In the genomic region with DNA sequence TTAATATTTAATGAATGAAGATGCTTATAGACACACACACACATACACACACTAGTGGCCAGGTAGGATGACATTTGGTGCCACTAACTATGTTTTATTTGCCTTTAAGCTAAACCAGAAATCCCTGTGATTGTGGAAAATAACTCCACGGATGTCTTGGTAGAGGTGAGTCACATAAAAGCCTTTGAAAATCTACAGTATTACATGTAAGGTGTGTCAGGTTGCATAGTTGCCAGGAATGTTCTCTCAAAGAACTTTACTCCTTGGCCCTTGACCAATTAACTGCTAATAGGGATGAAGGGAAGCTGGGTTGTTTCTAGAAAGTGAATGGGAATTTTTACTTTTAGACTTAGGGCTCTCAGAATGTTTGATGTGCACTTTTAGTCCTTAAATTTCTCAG, we compare ENCODE assay signal across 20 cellular contexts. TPM values are rescaled to one million over a fixed set of nuclear protein-coding genes. Genes with fewer than 3 reads are reported as not detected.
DNase-seq lines count a peak whose midpoint lies in the region; ATAC-seq, FAIRE-seq and TF ChIP-seq lines count a peak whose summit lies in the region.
"Had no signal": no experiment of that assay in that cellular context is flagged by ENCODE, and none has a peak within 500 bp of the region (broad histone marks: within the 10 kb centered on the region; RNA-seq: fewer than 3 reads in every experiment).

No MANE protein-coding gene starts in this region.

- H3K4me1 ChIP-seq in foreskin keratinocyte (peaks cover 51% of the 10 kb centered on the region), small intestine (ENCODE audit: control insufficient read depth in 2 of 2, insufficient read depth in 1 of 2, low read depth in 1 of 2, low read length in 1 of 2) (peaks cover 0 to 12% of the 10 kb centered on the region in 2 donors)
- H3K4me1 ChIP-seq: BE2C, gastrocnemius medialis had no signal

- H3K27me3 Mint-ChIP-seq in T-cell: no peaks in the 10 kb centered on the region
- H3K27me3 Mint-ChIP-seq: activated naive CD8-positive, alpha-beta T cell treated with anti-CD3 and anti-CD28 coated beads, Interleukin-2, amount 10 ng/mL, durations not matched to agents 7 days and 5 days had no signal

- TF ChIP-seq CTCF in foreskin keratinocyte (conservative IDR thresholded peaks at IDR 0.05) (no peak), GM10266 (IDR thresholded peaks at IDR 0.05; ENCODE audit: control insufficient read depth, insufficient read depth, low read depth, missing control alignments) (no peak)

- CTCF ChIA-PET in T-cell (lab: Charles Lee): interaction anchor here in 1 of 2 donors (0.5 kb wide), 1 partner anchor 159 kb away, joined by 10 read pairs; no protein-coding TSS in a partner anchor

- H3K4me1 Mint-ChIP-seq in T-cell: peaks cover 44 to 55% (median 47%) of the 10 kb centered on the region in 3 donors

- peak; percentile 26 for FAIRE-seq in small intestine (lab: Jason Lieb, UNC)

- no peaks in the 10 kb centered on the region for H3K36me3 ChIP-seq in small intestine (ENCODE audit: control insufficient read depth in 2 of 2, insufficient read depth in 2 of 2, low read length in 2 of 2)
- H3K36me3 ChIP-seq: BE2C, gastrocnemius medialis had no signal

- no peak overlapping the region for H3K4me3 ChIP-seq in small intestine (ENCODE audit: low read depth in 1 of 2, low read length in 2 of 2)
- H3K4me3 ChIP-seq: gastrocnemius medialis had no signal

- POLR2A ChIA-PET in T-cell (lab: Charles Lee): no interaction called here

- H3K27ac Mint-ChIP-seq in T-cell: no peak overlapping the region
- H3K27ac Mint-ChIP-seq: activated naive CD8-positive, alpha-beta T cell treated with anti-CD3 and anti-CD28 coated beads, Interleukin-2, amount 10 ng/mL, durations not matched to agents 7 days and 5 days; nephron progenitor cell had no signal

- H3K27me3 ChIP-seq in foreskin keratinocyte (no peaks in the 10 kb centered on the region), small intestine (ENCODE audit: control insufficient read depth in 2 of 2, insufficient read depth in 2 of 2, low read length in 2 of 2) (no peaks in the 10 kb centered on the region)
- H3K27me3 ChIP-seq: BE2C, gastrocnemius medialis had no signal

- H3K9me3 Mint-ChIP-seq in T-cell: no peaks in the 10 kb centered on the region

- 11 to 74% (median 39%) methylated on average over 1 of the region's 1 CpG for WGBS in small intestine, 3 donors

- peaks cover 82% of the 10 kb centered on the region for H3K36me3 Mint-ChIP-seq in T-cell

- H3K9me3 ChIP-seq in small intestine (ENCODE audit: control insufficient read depth, low read depth): no peaks in the 10 kb centered on the region
- H3K9me3 ChIP-seq: BE2C, gastrocnemius medialis had no signal

- DNase-seq in HPDE6-E6E7 (ENCODE audit: extremely low spot score) (peak; percentile 70), SW480 (ENCODE audit: low spot score) (peak; percentile 78), foreskin keratinocyte (peak; percentile 73 to 87), small intestine (peak; percentile 95), medulla oblongata (ENCODE audit: extremely low spot score) (no peak), GM10266 (ENCODE audit: extremely low spot score) (no peak), ureter (ENCODE audit: low spot score) (no peak), T-cell (no peak)
- DNase-seq: activated CD4-positive, alpha-beta T cell treated with anti-CD3 and anti-CD28 coated beads, Interleukin-2, amount 50 U/mL, for 1 hour; activated naive CD8-positive, alpha-beta T cell treated with anti-CD3 and anti-CD28 coated beads, Interleukin-2, amount 10 ng/mL, durations not matched to agents 7 days and 5 days; activated T-cell treated with anti-CD3 and anti-CD28 coated beads for 4 hours; BE2C; gastrocnemius medialis; mesendoderm; MV-4-11; NCI-H2081 treated with DMSO at 0.1 percent for 48 hours; NCI-H526 treated with DMSO at 0.1 percent for 48 hours; nephron progenitor cell had no signal

- ATAC-seq in foreskin keratinocyte (peak; percentile 70), T-cell (replicated peaks in 1 of 4) (no peak)
- ATAC-seq: gastrocnemius medialis had no signal

- H3K4me3 Mint-ChIP-seq in T-cell: no peak overlapping the region
- H3K4me3 Mint-ChIP-seq: activated naive CD8-positive, alpha-beta T cell treated with anti-CD3 and anti-CD28 coated beads, Interleukin-2, amount 10 ng/mL, durations not matched to agents 7 days and 5 days; nephron progenitor cell had no signal

- peak overlapping the region; percentile 70 for H3K27ac ChIP-seq in foreskin keratinocyte
- H3K27ac ChIP-seq in small intestine (ENCODE audit: low read depth in 1 of 2, low read length in 1 of 2): no peak overlapping the region
- H3K27ac ChIP-seq: gastrocnemius medialis had no signal

RNA-seq across cellular contexts. Expression of gene ZBED2, which starts 9.9 kb away (rescaled TPM):
- 108 and 112 TPM in 2 replicates for total RNA-seq in foreskin keratinocyte
- polyA plus RNA-seq in foreskin keratinocyte: 93.0 and 101 TPM in 2 replicates
- polyA plus RNA-seq in small intestine: under 1 TPM in 1 of 3 donors, not detected in 2; 0.04 TPM
- total RNA-seq in ureter: not detected
- under 1 TPM in 3 of 5 donors, not detected in 2; 0.35 to 0.82 (median 0.73) TPM for total RNA-seq in T-cell
- total RNA-seq: gastrocnemius medialis, OCI-LY7, subcutaneous adipose tissue had no signal

RNA-seq across cellular contexts. Expression of gene CD96, which starts 43.2 kb away (rescaled TPM):
- total RNA-seq in foreskin keratinocyte (0.10 and 0.14 TPM in 2 replicates), ureter (45.9 TPM), T-cell (100 to 1,000 TPM; 183 to 229 (median 203) TPM)
- polyA plus RNA-seq in foreskin keratinocyte (0.07 and 0.17 TPM in 2 replicates), small intestine (1 to 10 TPM; 1.3 to 1.9 (median 1.4) TPM)
- total RNA-seq: OCI-LY7 had no signal

Comparison
In these comparisons a context has a peak if more than half of its experiments do, and no peak if none do; other contexts are left out.
1. DNase-seq: peak in HPDE6-E6E7 (single experiment), SW480 (single experiment), foreskin keratinocyte (2 of 2) and small intestine (single experiment); none in medulla oblongata (single experiment), GM10266 (single experiment), ureter (single experiment) and T-cell (0 of 34).
2. RNA of gene ZBED2, which starts 9.9 kb away (total RNA-seq): 108 to 112 TPM in foreskin keratinocyte; 0.35 to 0.82 TPM in T-cell and not detected in ureter (single experiment); every median in the first group is over 10 times any median in the second.
3. RNA of gene CD96, which starts 43.2 kb away (total RNA-seq): 183 to 229 TPM in T-cell and 45.9 TPM in ureter (single experiment); 0.10 to 0.14 TPM in foreskin keratinocyte; every median in the first group is over 10 times any median in the second.